Comparison of ENCODE assay signal across 14 cellular contexts in genomic region chr3:196193738-196194541, GRCh38. TPM values are rescaled to one million over a fixed set of nuclear protein-coding genes. Genes with fewer than 3 reads are reported as not detected.
DNase-seq lines count a peak whose midpoint lies in the region; ATAC-seq and TF ChIP-seq lines count a peak whose summit lies in the region.
"Had no signal": no experiment of that assay in that cellular context is flagged by ENCODE, and none has a peak within 500 bp of the region (broad histone marks: within the 10 kb centered on the region; RNA-seq: fewer than 3 reads in every experiment).

No MANE protein-coding gene starts in this region.

- POLR2A ChIA-PET in CD4-positive, alpha-beta memory T cell (lab: Charles Lee; ENCODE audit: partially characterized antibody): interaction anchor here (1.2 to 4.3 kb wide), 5 partner anchors 13 to 124 kb away, joined by 3 to 70 read pairs (median 7); partner anchors contain the start of gene TFRC

- no peak for DNase-seq in CD4-positive, alpha-beta memory T cell
- no peak for DNase-seq in neural progenitor cell (ENCODE audit: low spot score)
- no peak for DNase-seq in ecto neural progenitor cell (ENCODE audit: low spot score)
- DNase-seq in COLO668 (lab: John Stamatoyannopoulos, UW; ENCODE audit: unreplicated experiment): no peak
- DNase-seq in cerebellar cortex (ENCODE audit: low spot score): no peak
- DNase-seq: activated CD4-positive, CD25-positive, alpha-beta regulatory T cell; DMS79 treated with DMSO at 0.1 percent for 48 hours; gastrocnemius medialis; NCI-H446; stimulated activated CD4-positive, alpha-beta T cell treated with anti-CD3 and anti-CD28 coated beads, Interleukin-4, amount 100 ng/mL, for 24 hours had no signal

- CTCF ChIA-PET in CD4-positive, alpha-beta memory T cell (lab: Charles Lee; ENCODE audit: partially characterized antibody): interaction anchor here (1.2 to 15.5 kb wide), 3 partner anchors 14 to 344 kb away, joined by 3 to 569 read pairs (median 4); no protein-coding TSS in a partner anchor

- no peaks in the 10 kb centered on the region for H3K9me3 ChIP-seq in CD4-positive, alpha-beta memory T cell (ENCODE audit: control insufficient read depth in 1 of 2, low read length in 2 of 2)
- H3K9me3 ChIP-seq in OCI-LY3 (ENCODE audit: insufficient read depth, low read length) (no peaks in the 10 kb centered on the region), duodenal mucosa (ENCODE audit: control insufficient read depth in 1 of 2, low read length in 2 of 2) (no peaks in the 10 kb centered on the region), neural progenitor cell (ENCODE audit: low read depth) (no peaks in the 10 kb centered on the region)
- H3K9me3 ChIP-seq: gastrocnemius medialis had no signal

- H3K4me2 ChIP-seq in OCI-LY3 (ENCODE audit: low read length) (peak overlapping the region; percentile 71), neural progenitor cell (no peak overlapping the region)

- H3K79me2 ChIP-seq in OCI-LY3 (ENCODE audit: low read length) (peaks cover 17% of the 10 kb centered on the region; the same call in 1 of the 2 replicates), neural progenitor cell (ENCODE audit: low read depth) (no peaks in the 10 kb centered on the region)

- TF ChIP-seq CTCF in OCI-LY3 (IDR thresholded peaks at IDR 0.05; ENCODE audit: low read depth, low read length) (no peak), neural progenitor cell (IDR thresholded peaks at IDR 0.05) (no peak)

- peak overlapping the region; percentile 47; the same call in 1 of the 2 replicates for H2AFZ ChIP-seq in OCI-LY3 (ENCODE audit: low read depth, low read length)
- no peak overlapping the region for H2AFZ ChIP-seq in neural progenitor cell (replicated peaks)

- no peak for ATAC-seq in HG03280 (IDR thresholded peaks at IDR 0.05; ENCODE audit: unreplicated experiment)
- ATAC-seq: gastrocnemius medialis; natural killer cell treated with Interleukin-12 subunit alpha and Interleukin-12 subunit beta and Interleukin-15 and Interleukin-18, amount 100 ng/mL, for 72 hours had no signal

- peaks cover 12 to 51% (median 20%) of the 10 kb centered on the region in 4 donors for H3K4me1 Mint-ChIP-seq in CD4-positive, alpha-beta memory T cell
- H3K4me1 Mint-ChIP-seq in neural progenitor cell: peaks cover 12% of the 10 kb centered on the region

- H3K9ac ChIP-seq in OCI-LY3 (ENCODE audit: low read length): peak overlapping the region; percentile 78
- H3K9ac ChIP-seq in duodenal mucosa (ENCODE audit: low read depth in 1 of 2, low read length in 2 of 2): peak overlapping the region; percentile 54 to 60
- H3K9ac ChIP-seq in neural progenitor cell: no peak overlapping the region

- H3K4me3 Mint-ChIP-seq in CD4-positive, alpha-beta memory T cell: no peak overlapping the region
- H3K4me3 Mint-ChIP-seq in neural progenitor cell: no peak overlapping the region
- H3K4me3 Mint-ChIP-seq: natural killer cell treated with Interleukin-12 subunit alpha and Interleukin-12 subunit beta and Interleukin-15 and Interleukin-18, amount 100 ng/mL, for 72 hours had no signal

- peaks cover 0 to 1% of the 10 kb centered on the region in 2 donors for H3K36me3 Mint-ChIP-seq in CD4-positive, alpha-beta memory T cell
- no peaks in the 10 kb centered on the region for H3K36me3 Mint-ChIP-seq in neural progenitor cell
- H3K36me3 Mint-ChIP-seq: natural killer cell treated with Interleukin-12 subunit alpha and Interleukin-12 subunit beta and Interleukin-15 and Interleukin-18, amount 100 ng/mL, for 72 hours had no signal

- H3K27me3 Mint-ChIP-seq in CD4-positive, alpha-beta memory T cell: no peaks in the 10 kb centered on the region
- peaks cover 4% of the 10 kb centered on the region for H3K27me3 Mint-ChIP-seq in neural progenitor cell (ENCODE audit: insufficient read depth, low read depth)
- H3K27me3 Mint-ChIP-seq: natural killer cell treated with Interleukin-12 subunit alpha and Interleukin-12 subunit beta and Interleukin-15 and Interleukin-18, amount 100 ng/mL, for 72 hours had no signal

- H4K20me1 ChIP-seq in OCI-LY3 (ENCODE audit: insufficient read depth, low read length) (no peaks in the 10 kb centered on the region), neural progenitor cell (ENCODE audit: low read depth) (no peaks in the 10 kb centered on the region)

- H3K4me1 ChIP-seq in CD4-positive, alpha-beta memory T cell (ENCODE audit: insufficient read depth, low read length): peaks cover 44% of the 10 kb centered on the region
- peaks cover 74% of the 10 kb centered on the region for H3K4me1 ChIP-seq in OCI-LY3 (ENCODE audit: low read length)
- peaks cover 49 to 51% of the 10 kb centered on the region in 2 donors for H3K4me1 ChIP-seq in duodenal mucosa (ENCODE audit: control insufficient read depth in 1 of 2, insufficient read depth in 2 of 2, low read length in 2 of 2)
- H3K4me1 ChIP-seq in neural progenitor cell: peaks cover 6% of the 10 kb centered on the region

- no peaks in the 10 kb centered on the region for H3K9me3 Mint-ChIP-seq in CD4-positive, alpha-beta memory T cell
- H3K9me3 Mint-ChIP-seq in neural progenitor cell: no peaks in the 10 kb centered on the region
- H3K9me3 Mint-ChIP-seq: natural killer cell treated with Interleukin-12 subunit alpha and Interleukin-12 subunit beta and Interleukin-15 and Interleukin-18, amount 100 ng/mL, for 72 hours had no signal

- no peaks in the 10 kb centered on the region for H3F3A ChIP-seq in neural progenitor cell (ENCODE audit: low read depth)

- H3K27ac ChIP-seq in CD4-positive, alpha-beta memory T cell (ENCODE audit: low read depth, low read length): peak overlapping the region; percentile 75
- H3K27ac ChIP-seq in OCI-LY3 (ENCODE audit: low read length) (peak overlapping the region; percentile 91), duodenal mucosa (ENCODE audit: low read depth, low read length) (peak overlapping the region; percentile 79), neural progenitor cell (no peak overlapping the region)

- H3K4me3 ChIP-seq in CD4-positive, alpha-beta memory T cell (ENCODE audit: low read length in 2 of 2): no peak overlapping the region
- peak overlapping the region; percentile 59; the same call in 1 of the 2 replicates for H3K4me3 ChIP-seq in OCI-LY3 (ENCODE audit: low read length)
- peak overlapping the region in 1 of 2 donors; percentile 31 for H3K4me3 ChIP-seq in duodenal mucosa (ENCODE audit: low read depth in 1 of 2, low read length in 2 of 2)
- H3K4me3 ChIP-seq in neural progenitor cell: no peak overlapping the region
- H3K4me3 ChIP-seq: gastrocnemius medialis had no signal

- H3K36me3 ChIP-seq in CD4-positive, alpha-beta memory T cell (ENCODE audit: insufficient read depth, low read length): no peaks in the 10 kb centered on the region
- H3K36me3 ChIP-seq in OCI-LY3 (replicated peaks; ENCODE audit: low read depth, low read length) (no peaks in the 10 kb centered on the region), duodenal mucosa (ENCODE audit: control insufficient read depth in 1 of 2, insufficient read depth in 2 of 2, low read length in 2 of 2) (no peaks in the 10 kb centered on the region), neural progenitor cell (no peaks in the 10 kb centered on the region)
- H3K36me3 ChIP-seq: gastrocnemius medialis had no signal

- H3K27ac Mint-ChIP-seq in CD4-positive, alpha-beta memory T cell: peak overlapping the region in 5 of 7 donors; percentile 95 to 98 (median 96)
- peak overlapping the region; percentile 42 for H3K27ac Mint-ChIP-seq in neural progenitor cell

- intact Hi-C loops in CD4-positive, alpha-beta memory T cell (cut with micrococcal nuclease): loop anchor here (10.0 kb wide), 1 partner anchor 339 kb away; no protein-coding TSS in a partner anchor

- no peaks in the 10 kb centered on the region for H3K27me3 ChIP-seq in CD4-positive, alpha-beta memory T cell (ENCODE audit: insufficient read depth, low read length)
- H3K27me3 ChIP-seq in OCI-LY3 (ENCODE audit: low read depth, low read length): no peaks in the 10 kb centered on the region
- H3K27me3 ChIP-seq in duodenal mucosa (ENCODE audit: control insufficient read depth in 1 of 2, insufficient read depth in 2 of 2, low read length in 2 of 2): no peaks in the 10 kb centered on the region
- no peaks in the 10 kb centered on the region for H3K27me3 ChIP-seq in neural progenitor cell
- H3K27me3 ChIP-seq: gastrocnemius medialis had no signal

RNA-seq across cellular contexts. Expression of gene ZDHHC19, which starts 17.3 kb away (rescaled TPM):
- total RNA-seq in CD4-positive, alpha-beta memory T cell: not detected
- polyA plus RNA-seq in CD4-positive, alpha-beta memory T cell: not detected
- not detected in 2 replicates for total RNA-seq in neural progenitor cell (ENCODE audit: low replicate concordance)
- total RNA-seq: gastrocnemius medialis had no signal

RNA-seq across cellular contexts. Expression of gene SLC51A, which starts 22.4 kb away (rescaled TPM):
- total RNA-seq in CD4-positive, alpha-beta memory T cell: not detected
- polyA plus RNA-seq in CD4-positive, alpha-beta memory T cell: 1 to 10 TPM in 1 of 2 donors, not detected in 1; 2.7 TPM
- 0.28 TPM in 1 of 2 replicates, not detected in the other for total RNA-seq in neural progenitor cell (ENCODE audit: low replicate concordance)
- total RNA-seq: natural killer cell treated with Interleukin-12 subunit alpha and Interleukin-12 subunit beta and Interleukin-15 and Interleukin-18, amount 100 ng/mL, for 72 hours had no signal
